Comparison of ENCODE assay signal across 19 cellular contexts in the genomic region with DNA sequence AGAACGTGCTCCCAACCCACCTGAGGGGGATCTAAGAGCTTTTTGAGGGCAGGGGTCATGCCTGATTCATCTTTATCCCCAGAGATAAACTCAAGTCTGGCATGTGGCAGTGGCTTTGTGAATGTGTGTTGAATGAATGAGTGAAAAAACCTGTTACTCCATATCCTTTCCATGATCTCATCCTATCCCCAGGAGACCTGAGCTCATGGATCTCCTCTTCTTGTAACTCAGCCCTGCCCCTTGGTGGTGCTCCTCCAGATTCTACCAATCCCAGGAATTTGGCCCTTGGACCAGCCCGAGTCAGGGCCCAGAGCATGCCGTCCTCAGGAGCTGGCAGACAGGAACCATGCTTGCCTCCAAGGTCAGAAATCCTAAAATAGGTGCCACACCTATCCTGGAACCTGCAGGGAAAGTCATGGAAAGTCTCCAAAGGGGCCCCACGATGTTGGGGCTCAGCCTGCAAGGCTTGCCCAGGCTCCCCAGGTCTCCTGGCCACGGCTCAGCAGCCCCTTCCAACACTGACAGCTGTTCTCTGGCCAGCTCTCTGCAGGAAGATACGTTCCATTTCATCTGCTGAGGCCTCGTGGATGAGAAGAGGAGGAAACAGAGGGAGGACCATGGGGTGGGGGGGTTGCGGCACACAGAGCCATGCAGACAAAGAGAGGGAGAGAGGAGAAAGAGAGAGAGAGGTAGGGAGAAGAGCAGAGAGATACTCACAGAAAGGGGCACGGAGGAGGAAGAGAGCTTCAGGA.
DNase-seq lines count a peak whose midpoint lies in the region; ATAC-seq and TF ChIP-seq lines count a peak whose summit lies in the region.
"Had no signal": no experiment of that assay in that cellular context is flagged by ENCODE, and none has a peak within 500 bp of the region (broad histone marks: within the 10 kb centered on the region; RNA-seq: fewer than 3 reads in every experiment).

No MANE protein-coding gene starts in this region.

- no peak overlapping the region for H3K18ac ChIP-seq in mesendoderm (ENCODE audit: low read length)

- no peak overlapping the region for H4K8ac ChIP-seq in mesendoderm (ENCODE audit: low read depth, low read length)

- H3K27ac Mint-ChIP-seq in endothelial cell (ENCODE audit: unreplicated experiment): peak overlapping the region; percentile 61
- H3K27ac Mint-ChIP-seq: activated naive CD4-positive, alpha-beta T cell treated with anti-CD3 and anti-CD28 coated beads, Interleukin-2, amount 50 U/mL, for 24 hours had no signal

- intact Hi-C loops in heart right ventricle (cut with DNase I) (loop anchor here in 4 of 10 donors (10.0 kb wide), 3 partner anchors 152 to 222 kb away; a partner anchor contains a TSS), right cardiac atrium (cut with DNase I) (loop anchor here in 1 of 4 donors (10.0 kb wide), 1 partner anchor 212 kb away; a partner anchor contains a TSS), aorta (cut with DNase I) (no loop called here)

- no peak overlapping the region for H2AK5ac ChIP-seq in mesendoderm (ENCODE audit: low read length)

- no peak overlapping the region for H2BK15ac ChIP-seq in mesendoderm (replicated peaks; ENCODE audit: low read depth)

- H3K27me3 ChIP-seq in heart right ventricle (no peaks in the 10 kb centered on the region), right cardiac atrium (ENCODE audit: control insufficient read depth, insufficient read depth) (no peaks in the 10 kb centered on the region), mesendoderm (ENCODE audit: insufficient read depth, low read length, poor library complexity) (no peaks in the 10 kb centered on the region), aorta (ENCODE audit: control insufficient read depth in 1 of 2, insufficient read depth in 2 of 2, low read length in 1 of 2) (no peaks in the 10 kb centered on the region)
- H3K27me3 ChIP-seq: neutrophil, upper lobe of right lung had no signal

- H3K4me1 ChIP-seq in heart right ventricle (peaks cover 3 to 53% (median 32%) of the 10 kb centered on the region in 9 donors), right cardiac atrium (ENCODE audit: control insufficient read depth, insufficient read depth, low read length) (peaks cover 19% of the 10 kb centered on the region), mesendoderm (ENCODE audit: control insufficient read depth, low read depth, low read length) (no peaks in the 10 kb centered on the region), aorta (ENCODE audit: control insufficient read depth in 1 of 2, insufficient read depth in 2 of 2, low read length in 2 of 2) (peaks cover 0 to 2% of the 10 kb centered on the region in 2 donors)
- H3K4me1 ChIP-seq: A549 had no signal

- no peaks in the 10 kb centered on the region for H3K36me3 ChIP-seq in heart right ventricle
- no peaks in the 10 kb centered on the region for H3K36me3 ChIP-seq in mesendoderm (ENCODE audit: control insufficient read depth, insufficient read depth, low read length)
- no peaks in the 10 kb centered on the region for H3K36me3 ChIP-seq in aorta (ENCODE audit: control insufficient read depth in 1 of 2, insufficient read depth in 2 of 2, low read length in 1 of 2)
- H3K36me3 ChIP-seq: neutrophil, upper lobe of right lung had no signal

- no peak overlapping the region for H3K56ac ChIP-seq in mesendoderm (ENCODE audit: low read length)

- H3K4me1 Mint-ChIP-seq in endothelial cell (ENCODE audit: unreplicated experiment): peaks cover 12% of the 10 kb centered on the region
- H3K4me1 Mint-ChIP-seq: activated naive CD4-positive, alpha-beta T cell treated with anti-CD3 and anti-CD28 coated beads, Interleukin-2, amount 50 U/mL, for 24 hours had no signal

- H2BK5ac ChIP-seq in mesendoderm (ENCODE audit: low read length): no peak overlapping the region

- no peaks in the 10 kb centered on the region for H3K79me1 ChIP-seq in mesendoderm (ENCODE audit: low read length)

- peaks cover 4% of the 10 kb centered on the region for H3K36me3 Mint-ChIP-seq in endothelial cell (ENCODE audit: low read depth, unreplicated experiment)
- H3K36me3 Mint-ChIP-seq: activated naive CD4-positive, alpha-beta T cell treated with anti-CD3 and anti-CD28 coated beads, Interleukin-2, amount 50 U/mL, for 24 hours had no signal

- H3K27me3 Mint-ChIP-seq in endothelial cell (ENCODE audit: unreplicated experiment): peaks cover 31% of the 10 kb centered on the region

- H3K4me2 ChIP-seq in mesendoderm (ENCODE audit: low read length): no peak overlapping the region
- H3K4me2 ChIP-seq: A549, PC-9 had no signal

- H3K4ac ChIP-seq in mesendoderm (ENCODE audit: low read depth, low read length): no peak overlapping the region

- TF ChIP-seq CTCF in heart right ventricle (IDR thresholded peaks at IDR 0.05) (no peak), endothelial cell (IDR thresholded peaks at IDR 0.05; ENCODE audit: unreplicated experiment) (no peak)

- H3K27ac ChIP-seq in heart right ventricle (no peak overlapping the region), right cardiac atrium (ENCODE audit: low read length) (no peak overlapping the region), mesendoderm (ENCODE audit: low read depth, low read length) (no peak overlapping the region), aorta (ENCODE audit: low read depth in 1 of 2, low read length in 2 of 2) (no peak overlapping the region)
- H3K27ac ChIP-seq: A549, neutrophil, PC-9, upper lobe of right lung had no signal

- no peak overlapping the region for H3K4me3 ChIP-seq in heart right ventricle
- no peak overlapping the region for H3K4me3 ChIP-seq in right cardiac atrium (ENCODE audit: low read length)
- H3K4me3 ChIP-seq in mesendoderm (ENCODE audit: low read length): no peak overlapping the region
- H3K4me3 ChIP-seq in aorta (ENCODE audit: low read length in 2 of 2): no peak overlapping the region
- H3K4me3 ChIP-seq: A549, PC-9, upper lobe of right lung had no signal

- no peak overlapping the region for H2BK120ac ChIP-seq in mesendoderm (ENCODE audit: low read depth, low read length)

- H3K9ac ChIP-seq in mesendoderm (ENCODE audit: low read length): no peak overlapping the region

- no peak overlapping the region for H4K5ac ChIP-seq in mesendoderm (ENCODE audit: low read length)

- no peaks in the 10 kb centered on the region for H3K9me3 ChIP-seq in heart right ventricle
- H3K9me3 ChIP-seq in right cardiac atrium (ENCODE audit: control insufficient read depth, low read length): no peaks in the 10 kb centered on the region
- H3K9me3 ChIP-seq in aorta (ENCODE audit: control insufficient read depth, low read length): no peaks in the 10 kb centered on the region
- H3K9me3 ChIP-seq: A549, neutrophil, upper lobe of right lung had no signal

- no peak overlapping the region for H3K4me3 Mint-ChIP-seq in endothelial cell (ENCODE audit: unreplicated experiment)
- H3K4me3 Mint-ChIP-seq: activated naive CD4-positive, alpha-beta T cell treated with anti-CD3 and anti-CD28 coated beads, Interleukin-2, amount 50 U/mL, for 24 hours had no signal

- 50 to 54% methylated on average over 9 of the region's 9 CpGs for WGBS in heart right ventricle, 2 donors
- 44% methylated on average over 9 of the region's 9 CpGs for whole genome bisulfite sequencing in right cardiac atrium
- WGBS in mesendoderm (ENCODE audit: extremely low coverage, insufficient coverage, low lambda C conversion rate): no CpG with 5 or more reads among the region's 9 CpGs
- WGBS in aorta, 2 donors: 30 to 35% methylated on average over 9 of the region's 9 CpGs

- no peaks in the 10 kb centered on the region for H3K79me2 ChIP-seq in mesendoderm (ENCODE audit: control insufficient read depth, insufficient read depth, low read length)

- DNase-seq in heart right ventricle: peak in 1 of 2 donors; percentile 39
- no peak for DNase-seq in right cardiac atrium
- DNase-seq in endothelial cell (ENCODE audit: low spot score): no peak
- DNase-seq in mesendoderm: peak; percentile 65
- DNase-seq in aorta: peak; percentile 65 to 84
- DNase-seq in hippocampal formation (lab: John Stamatoyannopoulos, UW): no peak
- DNase-seq: activated CD4-positive, alpha-beta T cell treated with anti-CD3 and anti-CD28 coated beads for 48 hours; DND-41; NCI-H1105; NCI-H2029; NCI-H226; PC-9; upper lobe of right lung had no signal

- H3K9me3 Mint-ChIP-seq in endothelial cell (ENCODE audit: unreplicated experiment): no peaks in the 10 kb centered on the region
- H3K9me3 Mint-ChIP-seq: activated naive CD4-positive, alpha-beta T cell treated with anti-CD3 and anti-CD28 coated beads, Interleukin-2, amount 50 U/mL, for 24 hours had no signal

- no peak overlapping the region for H3K23ac ChIP-seq in mesendoderm (ENCODE audit: low read length)

- ATAC-seq in heart right ventricle (peak in 5 of 8 donors; percentile 26 to 59 (median 34)), right cardiac atrium (no peak), aorta (ENCODE audit: low FRiP score) (peak; percentile 30), HG03045 (IDR thresholded peaks at IDR 0.05; ENCODE audit: unreplicated experiment) (no peak), GM18502 (IDR thresholded peaks at IDR 0.05; ENCODE audit: poor library complexity, unreplicated experiment) (no peak)
- ATAC-seq: A549, HCT116, upper lobe of right lung had no signal

Comparison
In these comparisons a context has a peak if more than half of its experiments do, and no peak if none do; other contexts are left out.
1. ATAC-seq: peak in heart right ventricle (5 of 8) and aorta (single experiment); none in right cardiac atrium (0 of 2), HG03045 (single experiment) and GM18502 (single experiment).
2. DNase-seq: peak in mesendoderm (single experiment) and aorta (2 of 2); none in right cardiac atrium (0 of 3), endothelial cell (single experiment) and hippocampal formation (0 of 2).